Comparison of ENCODE assay signal across 26 cellular contexts in genomic region chr3:171541647-171542046, GRCh38.
"Had no signal": no experiment of that assay in that cellular context is flagged by ENCODE, and none has a peak within 500 bp of the region (broad histone marks: within the 10 kb centered on the region; RNA-seq: fewer than 3 reads in every experiment).

No MANE protein-coding gene starts in this region.

- H3K36me3 ChIP-seq: stomach, suprapubic skin, thoracic aorta, tibial artery, tibial nerve, transverse colon, upper lobe of left lung, upper lobe of right lung, uterus, vagina had no signal

- H3K27ac ChIP-seq: stomach, suprapubic skin, testis, thoracic aorta, tibial artery, tibial nerve, transverse colon, upper lobe of left lung, upper lobe of right lung, uterus, vagina had no signal

- FAIRE-seq: urothelium cell line had no signal

- DNase-seq: stimulated activated CD4-positive, alpha-beta T cell treated with anti-CD3 and anti-CD28 coated beads, Interleukin-2, amount 100 ng/mL, for 48 hours; stimulated activated CD4-positive, alpha-beta T cell treated with anti-CD3 and anti-CD28 coated beads, Interleukin-4, amount 100 ng/mL, for 1 hour; stimulated activated CD4-positive, alpha-beta T cell treated with anti-CD3 and anti-CD28 coated beads, Interleukin-4, amount 100 ng/mL, for 24 hours; stimulated activated CD4-positive, alpha-beta T cell treated with anti-CD3 and anti-CD28 coated beads, Interleukin-4, amount 100 ng/mL, for 4 hours; stimulated activated CD8-positive, alpha-beta memory T cell treated with anti-CD3 and anti-CD28 coated beads, Interleukin-4, amount 100 ng/mL, for 48 hours; stimulated activated naive B cell treated with anti-CD40 and anti-IgM and Interleukin-4, amounts not matched to agents 10 μg/mL and 1 μg/mL and 100 μg/mL, for 72 hours; stimulated activated naive CD4-positive, alpha-beta T cell; stimulated activated naive CD4-positive, alpha-beta T cell treated with Interleukin-2 at 50 U/mL for 16 hours; stimulated activated naive CD8-positive, alpha-beta T cell treated with anti-CD3 and anti-CD28 coated beads, Interleukin-15, amount 100 ng/mL, for 72 hours; stimulated activated naive CD8-positive, alpha-beta T cell treated with anti-CD3 and anti-CD28 coated beads, Interleukin-15, Interleukin-2, amounts not matched to agents 100 U/mL and 50 U/mL, for 24 hours; stomach; substantia nigra; testis; tibial artery; transverse colon; trophoblast cell; upper lobe of left lung; upper lobe of right lung; uterus had no signal

- H3K4me1 ChIP-seq: stomach, suprapubic skin, testis, tibial artery, tibial nerve, transverse colon, upper lobe of left lung, upper lobe of right lung, uterus, vagina had no signal

- ATAC-seq: stimulated activated effector memory CD8-positive, alpha-beta T cell treated with anti-CD3 and anti-CD28 coated beads, Interleukin-12 subunit alpha, Interleukin-12 subunit beta, amount 100 ng/mL, for 72 hours; stimulated activated memory B cell treated with anti-CD40 and anti-IgM and Interleukin-4, amounts not matched to agents 10 μg/mL and 1 μg/mL and 100 μg/mL, for 72 hours; stimulated activated naive B cell treated with anti-CD40 and anti-IgM and Interleukin-4, amounts not matched to agents 10 μg/mL and 1 μg/mL and 100 μg/mL, for 72 hours; stimulated activated naive CD8-positive, alpha-beta T cell treated with anti-CD3 and anti-CD28 coated beads, Interleukin-15, amount 100 ng/mL, for 72 hours; stimulated activated naive CD8-positive, alpha-beta T cell treated with anti-CD3 and anti-CD28 coated beads, Interleukin-15, Interleukin-2, amounts not matched to agents 100 U/mL and 50 U/mL, for 24 hours; upper lobe of right lung had no signal

- H3K27me3 ChIP-seq: stomach, suprapubic skin, testis, tibial artery, tibial nerve, transverse colon, upper lobe of left lung, upper lobe of right lung, uterus, vagina had no signal

- H3K9me3 ChIP-seq: stomach, suprapubic skin, testis, thoracic aorta, tibial artery, tibial nerve, transverse colon, upper lobe of left lung, upper lobe of right lung, uterus, vagina had no signal

- H3K4me3 ChIP-seq: stomach, suprapubic skin, testis, thoracic aorta, tibial artery, tibial nerve, transverse colon, upper lobe of left lung, upper lobe of right lung, uterus, vagina had no signal
